Comparison of ENCODE assay signal across 8 cellular contexts in the genomic region with DNA sequence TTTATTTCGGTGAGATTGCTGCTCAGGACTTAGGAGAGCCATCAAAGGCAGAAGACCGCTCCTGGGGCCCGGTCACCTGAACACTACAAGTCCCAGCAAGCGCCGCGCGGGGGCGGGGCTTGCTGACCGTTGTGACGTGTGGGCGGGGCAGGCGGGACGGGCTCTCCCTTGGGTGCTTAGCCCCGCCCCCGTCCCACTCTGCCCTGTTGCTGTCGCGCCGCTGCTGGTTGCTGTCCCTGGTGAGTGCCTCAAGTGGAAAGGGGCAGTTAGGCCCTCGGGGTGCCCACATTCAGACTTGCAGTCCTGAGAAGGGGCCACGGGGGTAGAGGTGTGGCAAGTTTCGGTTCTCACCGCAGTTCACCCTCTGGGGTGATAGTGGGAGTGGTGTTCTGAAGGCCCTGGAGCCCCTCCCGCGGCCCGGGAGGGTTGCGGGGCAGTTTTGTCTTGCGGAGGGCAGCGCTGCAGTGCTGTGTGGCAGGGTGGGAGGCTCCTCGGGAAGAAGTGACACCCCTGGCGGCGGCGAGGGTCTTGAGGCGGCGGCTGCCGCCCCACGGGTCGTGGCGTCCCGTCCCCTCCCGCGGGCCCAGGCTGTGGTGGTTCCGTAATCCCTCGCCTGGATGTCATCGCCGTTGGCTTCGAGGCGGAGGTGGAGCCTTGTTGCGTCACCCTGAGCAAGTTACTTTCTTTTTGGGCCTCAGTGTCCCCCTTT. TPM values are rescaled to one million over a fixed set of nuclear protein-coding genes. Genes with fewer than 3 reads are reported as not detected.
A peak's percentile ranks its signal among the peaks of the same experiment; 100 is the strongest.
DNase-seq lines count a peak whose midpoint lies in the region; ATAC-seq and TF ChIP-seq lines count a peak whose summit lies in the region.

Gene CALCOCO2 (plus strand): TSS at position 196 of the 709 bp plus-strand sequence. CDS start 10,673 bp downstream, outside the sequence.

- WGBS in heart right ventricle, 2 donors, result 1% methylated on average over 48 of the region's 48 CpGs
- under 1% methylated on average over 48 of the region's 48 CpGs for WGBS in prostate gland

- H3K9me3 Mint-ChIP-seq in T-helper 1 cell treated with Interleukin-12 subunit alpha and Interleukin-12 subunit beta and Interleukin-4 antibody, amounts not matched to agents 30 μg/mL and 1 μg/mL, for 36 hours, result no peaks in the 10 kb centered on the region

- ATAC-seq in HG02870 (IDR thresholded peaks at IDR 0.05; ENCODE audit: unreplicated experiment), result peak; percentile 91
- ATAC-seq in heart right ventricle, result peak; percentile 95 to 99 (median 97)

- peak; percentile 97 for DNase-seq in GM13976 (ENCODE audit: low spot score)
- DNase-seq in NCI-H1694 treated with DMSO at 0.1 percent for 48 hours (lab: John Stamatoyannopoulos, UW), result peak; percentile 65
- peak; percentile 85 for DNase-seq in amniotic epithelial cell (ENCODE audit: low read depth)
- peak; percentile 94 for DNase-seq in heart right ventricle
- DNase-seq in prostate gland (ENCODE audit: low spot score), result peak; percentile 95
- peak; percentile 94 for DNase-seq in ureter (ENCODE audit: low spot score)

- in situ Hi-C loops in GM13976 (cut with MboI; ENCODE audit: low sequenced_read_pairs, unreplicated experiment), result no loop called here

- peak within 1 kb of the TSS; percentile 100 for H3K27ac Mint-ChIP-seq in T-helper 1 cell treated with Interleukin-12 subunit alpha and Interleukin-12 subunit beta and Interleukin-4 antibody, amounts not matched to agents 30 μg/mL and 1 μg/mL, for 36 hours

- intact Hi-C loops in heart right ventricle (cut with DNase I), result loop anchor here in 3 of 10 donors (5.0 to 10.0 kb wide), 2 partner anchors 41 to 796 kb away; partner anchors contain the start of gene COPZ2 (in 1 of the 3)
- intact Hi-C loops in prostate gland (cut with DNase I), result no loop called here

- peaks cover 0 to 10% (median 0%) of the 10 kb centered on the region in 9 donors for H3K36me3 ChIP-seq in heart right ventricle
- no peaks in the 10 kb centered on the region for H3K36me3 ChIP-seq in prostate gland

- H3K9me3 ChIP-seq in heart right ventricle (no peaks in the 10 kb centered on the region), prostate gland (no peaks in the 10 kb centered on the region)

- H3K27me3 ChIP-seq in heart right ventricle (no peaks in the 10 kb centered on the region), prostate gland (replicated peaks; ENCODE audit: insufficient read depth) (no peaks in the 10 kb centered on the region)

- peaks cover 12% of the 10 kb centered on the region for H3K36me3 Mint-ChIP-seq in T-helper 1 cell treated with Interleukin-12 subunit alpha and Interleukin-12 subunit beta and Interleukin-4 antibody, amounts not matched to agents 30 μg/mL and 1 μg/mL, for 36 hours (ENCODE audit: low read depth)

- H3K4me3 Mint-ChIP-seq in T-helper 1 cell treated with Interleukin-12 subunit alpha and Interleukin-12 subunit beta and Interleukin-4 antibody, amounts not matched to agents 30 μg/mL and 1 μg/mL, for 36 hours, result peak within 1 kb of the TSS; percentile 97

- no peak for TF ChIP-seq CTCF in GM13976 (IDR thresholded peaks at IDR 0.05; ENCODE audit: borderline replicate concordance, control extremely low read depth, extremely low read depth, insufficient read depth, missing control alignments)
- peak in 1 of 9 donors; percentile 21 for TF ChIP-seq CTCF in heart right ventricle (IDR thresholded peaks at IDR 0.05)
- TF ChIP-seq CTCF in prostate gland (IDR thresholded peaks at IDR 0.05), result peak in 1 of 4 experiments; percentile 36

- H3K4me3 ChIP-seq in heart right ventricle (peak within 1 kb of the TSS; percentile 50 to 97 (median 74)), prostate gland (peak within 1 kb of the TSS; percentile 68 to 72)

- TF ChIP-seq POLR2A in prostate gland (IDR thresholded peaks at IDR 0.05), result peak; percentile 96

- H3K4me1 Mint-ChIP-seq in T-helper 1 cell treated with Interleukin-12 subunit alpha and Interleukin-12 subunit beta and Interleukin-4 antibody, amounts not matched to agents 30 μg/mL and 1 μg/mL, for 36 hours (ENCODE audit: low read depth), result peaks cover 37% of the 10 kb centered on the region

- H3K4me1 ChIP-seq in heart right ventricle (peaks cover 19 to 50% (median 45%) of the 10 kb centered on the region in 9 donors), prostate gland (replicated peaks) (no peaks in the 10 kb centered on the region)

- peak within 1 kb of the TSS; percentile 93 to 100 (median 96) for H3K27ac ChIP-seq in heart right ventricle
- peak within 1 kb of the TSS; percentile 91 to 95 for H3K27ac ChIP-seq in prostate gland

- H3K27me3 Mint-ChIP-seq in T-helper 1 cell treated with Interleukin-12 subunit alpha and Interleukin-12 subunit beta and Interleukin-4 antibody, amounts not matched to agents 30 μg/mL and 1 μg/mL, for 36 hours (ENCODE audit: low read depth), result peaks cover 11% of the 10 kb centered on the region

RNA-seq across cellular contexts. Expression of gene CALCOCO2, which starts in this region (rescaled TPM):
- total RNA-seq in heart right ventricle, result 100 to 1,000 TPM; 196 to 412 (median 275) TPM
- polyA plus RNA-seq in heart right ventricle, result 100 to 1,000 TPM in 1 of 2 donors, 10 to 100 TPM in 1; 79.7 to 164 TPM
- total RNA-seq in prostate gland, result 10 to 100 TPM; 60.1 to 78.8 TPM
- total RNA-seq in ureter, result 221 TPM

Comparison
In these comparisons a context has a peak if more than half of its experiments do, and no peak if none do; other contexts are left out.
1. Peak in every context shown above with its lines: DNase-seq, ATAC-seq, H3K4me3 ChIP-seq and H3K27ac ChIP-seq.